ENCODE assay signal across 23 cellular contexts in the genomic region with DNA sequence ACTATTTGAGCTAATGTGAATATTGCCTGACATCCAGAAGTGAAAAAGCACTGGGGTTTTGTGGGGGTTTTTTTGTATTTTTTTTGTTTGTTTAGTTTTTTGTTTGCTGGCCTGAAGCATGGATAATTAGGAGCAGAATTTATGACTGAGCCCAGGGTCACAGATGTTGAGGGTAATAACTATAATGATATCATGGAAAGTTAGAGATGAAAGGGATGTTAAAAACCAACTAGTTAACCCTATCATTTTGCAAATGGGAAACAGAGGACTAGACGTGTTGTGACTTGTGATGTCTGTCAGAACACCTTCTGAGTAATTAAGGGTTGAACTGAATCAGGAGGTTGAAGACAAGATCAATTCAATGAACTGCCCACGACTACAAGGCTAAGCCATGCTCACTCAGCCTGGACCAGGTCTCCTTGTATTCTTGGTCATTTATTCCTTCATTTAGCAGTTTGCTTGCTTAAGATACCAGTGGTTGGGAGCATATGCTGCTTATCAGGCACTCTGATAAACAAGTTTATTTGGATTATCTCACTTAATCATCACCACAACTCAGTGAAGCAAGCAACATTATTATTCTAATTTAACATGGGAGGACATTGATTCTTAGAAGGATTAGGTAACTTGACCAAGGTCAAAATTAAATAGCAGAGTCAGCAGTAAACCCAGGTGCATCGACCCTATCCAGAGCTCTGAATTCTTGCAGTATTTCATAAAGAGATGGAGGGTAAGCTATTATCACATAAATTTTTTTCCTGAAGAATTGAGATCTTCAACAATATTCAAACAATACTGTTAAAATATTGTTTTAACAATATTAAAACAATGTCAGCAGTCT.
DNase-seq lines count a peak whose midpoint lies in the region; ATAC-seq, FAIRE-seq and TF ChIP-seq lines count a peak whose summit lies in the region.
"Had no signal": no experiment of that assay in that cellular context is flagged by ENCODE, and none has a peak within 500 bp of the region (broad histone marks: within the 10 kb centered on the region; RNA-seq: fewer than 3 reads in every experiment).

No MANE protein-coding gene starts in this region.

- TF ChIP-seq CTCF in ascending aorta (IDR thresholded peaks at IDR 0.05) (no peak), right lobe of liver (IDR thresholded peaks at IDR 0.05) (no peak), transverse colon (IDR thresholded peaks at IDR 0.05) (no peak)

- no peaks in the 10 kb centered on the region for H3K9me3 ChIP-seq in ascending aorta
- no peaks in the 10 kb centered on the region for H3K9me3 ChIP-seq in right lobe of liver
- H3K9me3 ChIP-seq in transverse colon = peaks cover 0 to 5% of the 10 kb centered on the region in 2 donors
- H3K9me3 ChIP-seq: adrenal gland had no signal

- WGBS in right lobe of liver (ENCODE audit: insufficient coverage, low coverage, low lambda C conversion rate, missing lambda C conversion rate) = 31% methylated on average over 3 of the region's 3 CpGs
- WGBS in transverse colon (ENCODE audit: low coverage in 1 of 2), 2 donors = 60 to 71% methylated on average over 3 of the region's 3 CpGs

- H3K4me3 ChIP-seq in ascending aorta (no peak overlapping the region), right lobe of liver (no peak overlapping the region), transverse colon (no peak overlapping the region)
- H3K4me3 ChIP-seq: adrenal gland, GM23248, MG63 had no signal

- peak overlapping the region; percentile 7 to 49 for H3K27ac ChIP-seq in ascending aorta
- peak overlapping the region in 2 of 3 donors; percentile 47 to 51 for H3K27ac ChIP-seq in right lobe of liver
- no peak overlapping the region for H3K27ac ChIP-seq in transverse colon
- H3K27ac ChIP-seq: adrenal gland, GM23248 had no signal

- intact Hi-C loops in ascending aorta (cut with DNase I) = no loop called here
- intact Hi-C loops in right lobe of liver (cut with DNase I) = no loop called here
- intact Hi-C loops in transverse colon (cut with DNase I; ENCODE audit: low total_unique reads) = no loop called here

- H3K36me3 ChIP-seq in ascending aorta = no peaks in the 10 kb centered on the region
- H3K36me3 ChIP-seq in right lobe of liver = no peaks in the 10 kb centered on the region
- H3K36me3 ChIP-seq in transverse colon = no peaks in the 10 kb centered on the region
- H3K36me3 ChIP-seq: adrenal gland, MG63 had no signal

- ATAC-seq in right lobe of liver (peak; percentile 48 to 67 (median 62)), GM18498 (IDR thresholded peaks at IDR 0.05; ENCODE audit: unreplicated experiment) (no peak)
- ATAC-seq: left cardiac atrium, T-cell had no signal

- no peak for TF ChIP-seq POLR2A in right lobe of liver (IDR thresholded peaks at IDR 0.05)
- TF ChIP-seq POLR2A in transverse colon (IDR thresholded peaks at IDR 0.05) = no peak

- no peaks in the 10 kb centered on the region for H3K27me3 ChIP-seq in ascending aorta
- H3K27me3 ChIP-seq in right lobe of liver = no peaks in the 10 kb centered on the region
- no peaks in the 10 kb centered on the region for H3K27me3 ChIP-seq in transverse colon
- H3K27me3 ChIP-seq: adrenal gland, MG63 had no signal

- peak; percentile 18 for FAIRE-seq in GM19239 (lab: Jason Lieb, UNC)

- peaks cover 0 to 14% of the 10 kb centered on the region in 2 donors for H3K4me1 ChIP-seq in ascending aorta
- peaks cover 0 to 57% (median 5%) of the 10 kb centered on the region in 4 donors for H3K4me1 ChIP-seq in right lobe of liver
- peaks cover 0 to 9% (median 3%) of the 10 kb centered on the region in 4 donors for H3K4me1 ChIP-seq in transverse colon
- H3K4me1 ChIP-seq: adrenal gland had no signal

- no peak for TF ChIP-seq EP300 in transverse colon (IDR thresholded peaks at IDR 0.05; ENCODE audit: low read depth)

- in situ Hi-C loops in transverse colon (cut with MboI; ENCODE audit: low pct_ligation_motif_present in 1 of 4, low pct_unique_long_range_greater_than_20kb in 1 of 4, low sequenced_read_pairs in 3 of 4) = no loop called here

- DNase-seq in GM19239 (ENCODE audit: insufficient read length, low spot score) (no peak), NCI-H1105 treated with DMSO at 0.1 percent for 48 hours (lab: John Stamatoyannopoulos, UW) (peak; percentile 88), ascending aorta (ENCODE audit: low spot score in 2 of 2) (no peak), right lobe of liver (no peak), transverse colon (no peak), NOMO-1 treated with dmso at 0.1 percent for 144 hours (lab: John Stamatoyannopoulos, UW; ENCODE audit: unreplicated experiment) (no peak), GM19238 (ENCODE audit: insufficient read length, low spot score) (no peak)
- DNase-seq: activated CD4-positive, alpha-beta T cell treated with anti-CD3 and anti-CD28 coated beads for 48 hours; activated CD8-positive, alpha-beta memory T cell treated with anti-CD3 and anti-CD28 coated beads, Interleukin-2, amount 50 U/mL, for 4 hours; activated effector memory CD4-positive, alpha-beta T cell treated with Interleukin-2 at 50 U/mL for 16 hours; adrenal gland; CD4-positive, alpha-beta T cell; central memory CD4-positive, alpha-beta T cell; GM23248; left cardiac atrium; MG63; NCI-H187; NCI-H524; SHP77 treated with DMSO at 0.1 percent for 48 hours; stimulated activated CD4-positive, alpha-beta T cell treated with anti-CD3 and anti-CD28 coated beads, Interleukin-12 subunit alpha, Interleukin-12 subunit beta, amount 100 ng/mL, for 4 hours; substantia nigra; T-cell had no signal

Comparison
In these comparisons a context has a peak if more than half of its experiments do, and no peak if none do; other contexts are left out.
1. H3K27ac ChIP-seq: peak in ascending aorta (2 of 2) and right lobe of liver (2 of 3); none in transverse colon (0 of 4).